In genomic region chr11:85934599-85935169, GRCh38 we compare ENCODE assay signal across 1 cellular context.
TF ChIP-seq lines count a peak whose summit lies in the region.

No MANE protein-coding gene starts in this region.

TF ChIP-seq in H1, 55 proteins besides CTCF, POLR2A, EP300 and RAD21:
- peak; percentile 55 for TF ChIP-seq MAX (IDR thresholded peaks at IDR 0.05)
- no peak for TF ChIP-seq RFX5 (IDR thresholded peaks at IDR 0.05; ENCODE audit: borderline replicate concordance, low read depth, low read length)
- no peak for TF ChIP-seq CREB1 (IDR thresholded peaks at IDR 0.05)
- TF ChIP-seq, protein P1, sequence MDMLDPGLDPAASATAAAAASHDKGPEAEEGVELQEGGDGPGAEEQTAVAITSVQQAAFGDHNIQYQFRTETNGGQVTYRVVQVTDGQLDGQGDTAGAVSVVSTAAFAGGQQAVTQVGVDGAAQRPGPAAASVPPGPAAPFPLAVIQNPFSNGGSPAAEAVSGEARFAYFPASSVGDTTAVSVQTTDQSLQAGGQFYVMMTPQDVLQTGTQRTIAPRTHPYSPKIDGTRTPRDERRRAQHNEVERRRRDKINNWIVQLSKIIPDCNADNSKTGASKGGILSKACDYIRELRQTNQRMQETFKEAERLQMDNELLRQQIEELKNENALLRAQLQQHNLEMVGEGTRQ (IDR thresholded peaks at IDR 0.05; ENCODE audit: low read length) = no peak
- TF ChIP-seq E2F6 (IDR thresholded peaks at IDR 0.05) = peak; percentile 51
